10 cellular contexts compared by ENCODE assay signal in the genomic region with DNA sequence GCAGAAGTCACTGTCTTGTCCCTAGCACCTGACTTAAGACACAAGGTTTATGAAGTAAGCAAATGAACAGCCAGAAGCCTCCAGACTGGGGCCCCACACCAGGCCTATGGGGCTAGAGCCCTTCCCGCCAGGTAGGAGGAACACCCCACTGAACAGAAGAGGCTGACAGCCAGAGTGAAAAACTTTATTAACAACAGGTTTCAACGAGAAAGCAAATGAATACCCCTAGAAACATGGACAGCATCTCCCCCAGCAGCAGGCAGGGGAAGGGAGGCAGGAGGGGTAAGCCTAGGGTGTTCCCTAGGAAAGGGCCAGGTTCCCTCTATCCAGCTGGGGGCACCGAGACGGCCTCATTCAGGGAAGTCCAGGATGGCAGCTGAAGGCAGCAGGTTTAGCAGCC. TPM values are rescaled to one million over a fixed set of nuclear protein-coding genes. Genes with fewer than 3 reads are reported as not detected.
DNase-seq lines count a peak whose midpoint lies in the region; ATAC-seq and TF ChIP-seq lines count a peak whose summit lies in the region.
"Had no signal": no experiment of that assay in that cellular context is flagged by ENCODE, and none has a peak within 500 bp of the region (broad histone marks: within the 10 kb centered on the region; RNA-seq: fewer than 3 reads in every experiment).

No MANE protein-coding gene starts in this region.

- 80% methylated on average over 4 of the region's 4 CpGs for WGBS in esophagus muscularis mucosa

- no peaks in the 10 kb centered on the region for H3K9me2 ChIP-seq in GM23338 (ENCODE audit: insufficient read depth)

- TF ChIP-seq POLR2A in esophagus muscularis mucosa (IDR thresholded peaks at IDR 0.05; ENCODE audit: low read depth), result no peak

- intact Hi-C loops in esophagus muscularis mucosa (cut with DNase I), result no loop called here

- POLR2A ChIA-PET in RWPE1 (lab: Yijun Ruan, JAX; ENCODE audit: low non-redundant PET), result no interaction called here

- TF ChIP-seq CTCF in GM23338 (conservative IDR thresholded peaks at IDR 0.05; ENCODE audit: low read depth in 2 of 2) (no peak), RWPE1 (conservative IDR thresholded peaks at IDR 0.05; ENCODE audit: low read depth) (no peak), esophagus muscularis mucosa (IDR thresholded peaks at IDR 0.05) (no peak)

- H3K27me3 Mint-ChIP-seq in GM23338 (ENCODE audit: insufficient read depth, low read depth, poor library complexity), result peaks cover 34% of the 10 kb centered on the region

- no peaks in the 10 kb centered on the region for H3K9me3 ChIP-seq in esophagus muscularis mucosa

- no peak overlapping the region for H3K4me3 ChIP-seq in GM23338
- H3K4me3 ChIP-seq in esophagus muscularis mucosa, result peak overlapping the region; percentile 66 to 92 (median 74)
- peak overlapping the region; percentile 97 for H3K4me3 ChIP-seq in rectal smooth muscle tissue (ENCODE audit: low read length)

- no peak overlapping the region for H3K27ac ChIP-seq in GM23338 (ENCODE audit: low read depth)
- peak overlapping the region; percentile 87 for H3K27ac ChIP-seq in RWPE1
- peak overlapping the region in 3 of 4 donors; percentile 77 to 94 (median 94) for H3K27ac ChIP-seq in esophagus muscularis mucosa (replicated peaks in 1 of 4)
- H3K27ac ChIP-seq in rectal smooth muscle tissue (ENCODE audit: low read depth, low read length), result no peak overlapping the region

- H3K4me1 ChIP-seq in GM23338 (ENCODE audit: insufficient read depth), result peaks cover 17% of the 10 kb centered on the region
- peaks cover 38 to 68% (median 52%) of the 10 kb centered on the region in 4 donors for H3K4me1 ChIP-seq in esophagus muscularis mucosa
- peaks cover 22% of the 10 kb centered on the region for H3K4me1 ChIP-seq in rectal smooth muscle tissue (ENCODE audit: control insufficient read depth, insufficient read depth, low read length)

- TF ChIP-seq EP300 in esophagus muscularis mucosa (IDR thresholded peaks at IDR 0.05), result no peak

- no peaks in the 10 kb centered on the region for H4K20me1 ChIP-seq in GM23338 (replicated peaks; ENCODE audit: insufficient read depth)

- no peak for ATAC-seq in GM23338
- ATAC-seq in HG03439 (IDR thresholded peaks at IDR 0.05; ENCODE audit: unreplicated experiment), result no peak

- no peaks in the 10 kb centered on the region for H3K36me3 ChIP-seq in GM23338 (ENCODE audit: insufficient read depth)
- H3K36me3 ChIP-seq in esophagus muscularis mucosa, result peaks cover 12 to 42% (median 34%) of the 10 kb centered on the region in 4 donors
- H3K36me3 ChIP-seq in rectal smooth muscle tissue (ENCODE audit: control insufficient read depth, insufficient read depth, low read length), result peaks cover 4% of the 10 kb centered on the region

- H3F3A ChIP-seq in GM23338 (replicated peaks; ENCODE audit: low read depth), result peaks cover 29% of the 10 kb centered on the region

- no peak overlapping the region for H3K9ac ChIP-seq in rectal smooth muscle tissue (ENCODE audit: low read length)

- peaks cover 29% of the 10 kb centered on the region for H3K79me2 ChIP-seq in GM23338 (replicated peaks; ENCODE audit: insufficient read depth)

- no peak overlapping the region for H3K27ac Mint-ChIP-seq in GM23338

- no peaks in the 10 kb centered on the region; the same call in 2 of the 3 replicates for H3K9me3 Mint-ChIP-seq in GM23338

- CTCF ChIA-PET in RWPE1 (lab: Yijun Ruan, JAX), result no interaction called here

- H2AFZ ChIP-seq in GM23338, result no peak overlapping the region

- H3K4me3 Mint-ChIP-seq in GM23338, result peak overlapping the region; percentile 97

- H3K27me3 ChIP-seq in GM23338 (ENCODE audit: insufficient read depth) (no peaks in the 10 kb centered on the region), esophagus muscularis mucosa (no peaks in the 10 kb centered on the region), rectal smooth muscle tissue (ENCODE audit: control insufficient read depth, insufficient read depth, low read length) (no peaks in the 10 kb centered on the region)

- no peak for DNase-seq in GM23338 (ENCODE audit: low spot score)
- DNase-seq in RWPE1 (ENCODE audit: low spot score), result no peak
- DNase-seq in esophagus muscularis mucosa (ENCODE audit: extremely low spot score), result no peak
- DNase-seq in GDM1 (lab: John Stamatoyannopoulos, UW), result no peak
- DNase-seq in occipital lobe (lab: John Stamatoyannopoulos, UW), result no peak
- DNase-seq: HCEC 1CT, OCI-M1 had no signal

- H3K4me2 ChIP-seq in GM23338, result no peak overlapping the region; the same call in 1 of the 2 replicates

- H3K36me3 Mint-ChIP-seq in GM23338 (ENCODE audit: low read depth), result peaks cover 23% of the 10 kb centered on the region

- peaks cover 29% of the 10 kb centered on the region for H3K4me1 Mint-ChIP-seq in GM23338

TF ChIP-seq in GM23338, 12 proteins besides CTCF, POLR2A, EP300 and RAD21 (continues in another document):
- TF ChIP-seq CREB1 (CRISPR knock-in tag; IDR thresholded peaks at IDR 0.05; ENCODE audit: low read depth) (no peak), POLR2AphosphoS5 (IDR thresholded peaks at IDR 0.05; ENCODE audit: low read depth) (no peak), JUNB (IDR thresholded peaks at IDR 0.05; ENCODE audit: unreplicated experiment) (no peak)

RNA-seq across cellular contexts. Expression of a gene that starts 1.3 kb away (rescaled TPM):
- total RNA-seq in GM23338 (2014; rRNA removed; shearing (Covaris generic)), result 12.5 and 31.6 TPM in 2 replicates
- 18.5 and 18.6 TPM in 2 replicates for polyA plus RNA-seq in GM23338 (2016; fragmentation: Nextera tagmentation; extraction: Ambion mirVana)
- 10 to 100 TPM in 3 of 4 donors, 1 to 10 TPM in 1; 10.0 to 19.7 (median 13.9) TPM for total RNA-seq in esophagus muscularis mucosa
- total RNA-seq in occipital lobe, result 10.3 TPM

RNA-seq across cellular contexts. Expression of a gene that starts 1.4 kb away (rescaled TPM):
- 60.8 and 73.8 TPM in 2 replicates for total RNA-seq in GM23338 (2014; rRNA removed; shearing (Covaris generic))
- 33.2 and 39.2 TPM in 2 replicates for polyA plus RNA-seq in GM23338 (2016; fragmentation: Nextera tagmentation; extraction: Ambion mirVana)
- 10 to 100 TPM; 65.7 to 80.8 (median 68.9) TPM for total RNA-seq in esophagus muscularis mucosa
- total RNA-seq in occipital lobe, result 17.2 TPM

RNA-seq across cellular contexts. Expression of a gene that starts 13.8 kb away (rescaled TPM):
- 126 and 141 TPM in 2 replicates for total RNA-seq in GM23338 (2014; rRNA removed; shearing (Covaris generic))
- polyA plus RNA-seq in GM23338 (2016; fragmentation: Nextera tagmentation; extraction: Ambion mirVana), result 85.4 and 107 TPM in 2 replicates
- 10 to 100 TPM; 74.3 to 92.3 (median 85.0) TPM for total RNA-seq in esophagus muscularis mucosa
- total RNA-seq in occipital lobe, result 79.7 TPM

RNA-seq across cellular contexts. Expression of a gene that starts 19.9 kb away (rescaled TPM):
- total RNA-seq in GM23338 (2014; rRNA removed; shearing (Covaris generic)), result not detected in 2 replicates
- not detected in 2 replicates for polyA plus RNA-seq in GM23338 (2016; fragmentation: Nextera tagmentation; extraction: Ambion mirVana)
- not detected for total RNA-seq in esophagus muscularis mucosa
- not detected for total RNA-seq in occipital lobe
- total RNA-seq: myocyte had no signal

RNA-seq across cellular contexts. Expression of a gene that starts 28.5 kb away (rescaled TPM):
- total RNA-seq in GM23338 (2014; rRNA removed; shearing (Covaris generic)), result 12.3 and 19.4 TPM in 2 replicates
- 6.6 and 8.2 TPM in 2 replicates for polyA plus RNA-seq in GM23338 (2016; fragmentation: Nextera tagmentation; extraction: Ambion mirVana)
- 10 to 100 TPM in 1 of 4 donors, 1 to 10 TPM in 3; 4.3 to 10.6 (median 7.5) TPM for total RNA-seq in esophagus muscularis mucosa
- 6.4 TPM for total RNA-seq in occipital lobe

Comparison
In these comparisons a context has a peak if more than half of its experiments do, and no peak if none do; other contexts are left out.
1. H3K27ac ChIP-seq: peak in RWPE1 (single experiment) and esophagus muscularis mucosa (3 of 4); none in GM23338 (single experiment) and rectal smooth muscle tissue (single experiment).